In genomic region chrX:133783273-133783672, GRCh38 we compare ENCODE assay signal across 12 cellular contexts.
DNase-seq lines count a peak whose midpoint lies in the region; ATAC-seq and TF ChIP-seq lines count a peak whose summit lies in the region.
"Had no signal": no experiment of that assay in that cellular context is flagged by ENCODE, and none has a peak within 500 bp of the region (broad histone marks: within the 10 kb centered on the region; RNA-seq: fewer than 3 reads in every experiment).

No MANE protein-coding gene starts in this region.

- H3K9me3 Mint-ChIP-seq in effector memory CD8-positive, alpha-beta T cell = no peaks in the 10 kb centered on the region
- no peaks in the 10 kb centered on the region for H3K9me3 Mint-ChIP-seq in activated T-cell treated with anti-CD3 and anti-CD28 coated beads, Interleukin-2, amount 50 U/mL, for 24 hours

- H3K27me3 Mint-ChIP-seq in effector memory CD8-positive, alpha-beta T cell = peaks cover 0 to 7% of the 10 kb centered on the region in 2 donors
- peaks cover 13% of the 10 kb centered on the region for H3K27me3 Mint-ChIP-seq in activated T-cell treated with anti-CD3 and anti-CD28 coated beads, Interleukin-2, amount 50 U/mL, for 24 hours

- no peak overlapping the region for H3K4me3 Mint-ChIP-seq in effector memory CD8-positive, alpha-beta T cell
- H3K4me3 Mint-ChIP-seq in activated T-cell treated with anti-CD3 and anti-CD28 coated beads, Interleukin-2, amount 50 U/mL, for 24 hours = no peak overlapping the region

- no peak for TF ChIP-seq POLR2A in GM18505 (IDR thresholded peaks at IDR 0.05; ENCODE audit: borderline replicate concordance, extremely low read depth, insufficient read depth, insufficient read length)

- DNase-seq in effector memory CD8-positive, alpha-beta T cell = no peak
- DNase-seq in ureter (ENCODE audit: low spot score) = no peak
- no peak for DNase-seq in hippocampal formation (lab: John Stamatoyannopoulos, UW)
- no peak for DNase-seq in NCI-H524 (lab: John Stamatoyannopoulos, UW)
- no peak for DNase-seq in activated T-cell treated with anti-CD3 and anti-CD28 coated beads, Interleukin-2, amount 50 U/mL, for 24 hours
- DNase-seq: activated effector memory CD4-positive, alpha-beta T cell treated with anti-CD3 and anti-CD28 coated beads, Interleukin-2, amount 50 U/mL, for 16 hours; central memory CD4-positive, alpha-beta T cell; kidney glomerular epithelial cell; NCI-H1092 had no signal

- H3K4me1 Mint-ChIP-seq in effector memory CD8-positive, alpha-beta T cell (ENCODE audit: low read depth in 2 of 2) = no peaks in the 10 kb centered on the region
- H3K4me1 Mint-ChIP-seq in activated T-cell treated with anti-CD3 and anti-CD28 coated beads, Interleukin-2, amount 50 U/mL, for 24 hours (ENCODE audit: low read depth) = no peaks in the 10 kb centered on the region

- peak; percentile 82 for ATAC-seq in GM18505 (IDR thresholded peaks at IDR 0.05; ENCODE audit: unreplicated experiment)
- peak; percentile 62 for ATAC-seq in GM21381 (IDR thresholded peaks at IDR 0.05; ENCODE audit: unreplicated experiment)
- ATAC-seq in HG03039 (IDR thresholded peaks at IDR 0.05; ENCODE audit: unreplicated experiment) = peak; percentile 64
- peak; percentile 22 for ATAC-seq in effector memory CD8-positive, alpha-beta T cell (replicated peaks)

- H3K27ac Mint-ChIP-seq in effector memory CD8-positive, alpha-beta T cell = no peak overlapping the region
- no peak overlapping the region for H3K27ac Mint-ChIP-seq in activated T-cell treated with anti-CD3 and anti-CD28 coated beads, Interleukin-2, amount 50 U/mL, for 24 hours

- no peaks in the 10 kb centered on the region for H3K36me3 Mint-ChIP-seq in effector memory CD8-positive, alpha-beta T cell (ENCODE audit: insufficient read depth)
- no peaks in the 10 kb centered on the region for H3K36me3 Mint-ChIP-seq in activated T-cell treated with anti-CD3 and anti-CD28 coated beads, Interleukin-2, amount 50 U/mL, for 24 hours (ENCODE audit: low read depth)

Comparison
In these comparisons a context has a peak if more than half of its experiments do, and no peak if none do; other contexts are left out.
1. ATAC-seq: peak in every context shown above with its lines; median percentile 82 in GM18505; 64 in HG03039; 62 in GM21381; 22 in effector memory CD8-positive, alpha-beta T cell.